In the genomic region with DNA sequence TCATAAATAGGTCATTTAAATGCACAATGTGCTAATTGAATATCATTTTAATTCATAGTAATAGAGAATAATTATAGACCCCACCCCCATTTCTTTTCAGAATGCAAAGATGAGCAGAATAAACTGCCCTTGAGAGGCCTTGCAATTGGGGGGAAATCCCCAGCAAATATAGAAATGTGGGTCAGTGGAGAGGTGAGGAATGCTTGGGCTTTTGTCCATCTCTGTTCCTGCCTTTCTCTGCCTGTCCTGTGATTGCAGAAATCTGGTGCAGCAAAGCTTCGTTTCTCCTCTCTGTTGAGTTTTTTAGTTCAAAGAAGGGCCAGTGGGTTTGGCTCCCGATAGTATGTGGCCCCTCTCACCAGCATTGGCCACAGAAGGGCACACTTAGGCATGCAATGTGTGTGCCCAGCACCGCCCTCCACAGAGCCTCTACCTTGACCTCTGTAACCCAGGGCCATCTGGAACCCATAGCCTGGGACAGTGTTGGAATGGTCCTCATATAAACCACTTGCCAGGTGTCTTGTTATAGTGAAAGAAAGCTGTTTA, we compare ENCODE assay signal across 24 cellular contexts.
"Had no signal": no experiment of that assay in that cellular context is flagged by ENCODE, and none has a peak within 500 bp of the region (broad histone marks: within the 10 kb centered on the region; RNA-seq: fewer than 3 reads in every experiment).

No MANE protein-coding gene starts in this region.

- H3K36me3 Mint-ChIP-seq: activated CD8-positive, alpha-beta memory T cell treated with anti-CD3 and anti-CD28 coated beads, Interleukin-2, amount 10 ng/mL, durations not matched to agents 7 days and 5 days; mesothelial cell of epicardium had no signal

- H3K9ac ChIP-seq: parathyroid adenoma had no signal

- H3K4me3 Mint-ChIP-seq: activated CD4-positive, alpha-beta T cell treated with anti-CD3 and anti-CD28 coated beads for 36 hours; activated CD8-positive, alpha-beta memory T cell treated with anti-CD3 and anti-CD28 coated beads, Interleukin-2, amount 10 ng/mL, durations not matched to agents 7 days and 5 days; activated CD8-positive, alpha-beta T cell treated with anti-CD3 and anti-CD28 coated beads, Interleukin-2, amount 10 ng/mL, durations not matched to agents 7 days and 5 days; activated naive CD4-positive, alpha-beta T cell treated with anti-CD3 and anti-CD28 coated beads, Interleukin-2, amount 50 U/mL, for 24 hours; activated naive CD8-positive, alpha-beta T cell treated with anti-CD3 and anti-CD28 coated beads, Interleukin-2, amount 50 U/mL, for 24 hours; mesothelial cell of epicardium; stimulated activated naive B cell treated with anti-CD40 and anti-IgM and Interleukin-4, amounts not matched to agents 10 μg/mL and 1 μg/mL and 100 μg/mL, for 72 hours; T-helper 2 cell treated with Interferon-gamma antibody and Interleukin-4, amounts not matched to agents 5 μg/mL and 100 μg/mL, for 36 hours had no signal

- H3K4me3 ChIP-seq: cardiac muscle cell, right atrium auricular region, stomach, thyroid gland, upper lobe of left lung, vagina had no signal

- H2AFZ ChIP-seq: parathyroid adenoma had no signal

- H3K36me3 ChIP-seq: cardiac muscle cell, right atrium auricular region, stomach, thyroid gland, upper lobe of left lung, vagina had no signal

- H3K27ac ChIP-seq: cardiac muscle cell, parathyroid adenoma, right atrium auricular region, stomach, thyroid gland, upper lobe of left lung, vagina had no signal

- DNase-seq: activated CD4-positive, alpha-beta T cell treated with anti-CD3 and anti-CD28 coated beads for 36 hours; activated CD4-positive, CD25-positive, alpha-beta regulatory T cell; activated CD8-positive, alpha-beta memory T cell treated with anti-CD3 and anti-CD28 coated beads, Interleukin-2, amount 10 ng/mL, durations not matched to agents 7 days and 5 days; activated CD8-positive, alpha-beta T cell treated with anti-CD3 and anti-CD28 coated beads, Interleukin-2, amount 10 ng/mL, durations not matched to agents 7 days and 5 days; activated naive CD8-positive, alpha-beta T cell treated with anti-CD3 and anti-CD28 coated beads, Interleukin-2, amount 50 U/mL, for 24 hours; activated T-cell treated with anti-CD3 and anti-CD28 coated beads, Interleukin-2, amount 50 U/mL, for 48 hours; foreskin melanocyte; left cardiac atrium; naive B cell; stimulated activated CD4-positive, alpha-beta T cell treated with anti-CD3 and anti-CD28 coated beads, Interleukin-15, amount 100 ng/mL, for 24 hours; stimulated activated CD4-positive, alpha-beta T cell treated with anti-CD3 and anti-CD28 coated beads, Interleukin-2, amount 100 ng/mL, for 24 hours; stimulated activated naive B cell treated with anti-CD40 and anti-IgM and Interleukin-4, amounts not matched to agents 10 μg/mL and 1 μg/mL and 100 μg/mL, for 72 hours; stomach; thyroid gland; upper lobe of left lung had no signal

- ATAC-seq: activated CD4-positive, alpha-beta T cell treated with anti-CD3 and anti-CD28 coated beads for 36 hours; activated CD8-positive, alpha-beta memory T cell treated with anti-CD3 and anti-CD28 coated beads, Interleukin-2, amount 10 ng/mL, durations not matched to agents 7 days and 5 days; activated CD8-positive, alpha-beta T cell treated with anti-CD3 and anti-CD28 coated beads, Interleukin-2, amount 10 ng/mL, durations not matched to agents 7 days and 5 days; activated naive CD8-positive, alpha-beta T cell treated with anti-CD3 and anti-CD28 coated beads, Interleukin-2, amount 50 U/mL, for 24 hours; esophagus mucosa; stimulated activated naive B cell treated with anti-CD40 and anti-IgM and Interleukin-4, amounts not matched to agents 10 μg/mL and 1 μg/mL and 100 μg/mL, for 72 hours had no signal

- H3K27me3 Mint-ChIP-seq: activated CD4-positive, alpha-beta T cell treated with anti-CD3 and anti-CD28 coated beads for 36 hours; activated CD8-positive, alpha-beta memory T cell treated with anti-CD3 and anti-CD28 coated beads, Interleukin-2, amount 10 ng/mL, durations not matched to agents 7 days and 5 days; activated naive CD4-positive, alpha-beta T cell treated with anti-CD3 and anti-CD28 coated beads, Interleukin-2, amount 50 U/mL, for 24 hours; activated naive CD8-positive, alpha-beta T cell treated with anti-CD3 and anti-CD28 coated beads, Interleukin-2, amount 50 U/mL, for 24 hours; naive B cell; stimulated activated naive B cell treated with anti-CD40 and anti-IgM and Interleukin-4, amounts not matched to agents 10 μg/mL and 1 μg/mL and 100 μg/mL, for 72 hours had no signal

- H3K9me3 ChIP-seq: right atrium auricular region, stomach, thyroid gland, upper lobe of left lung, vagina had no signal

- H3K27ac Mint-ChIP-seq: activated CD4-positive, alpha-beta T cell treated with anti-CD3 and anti-CD28 coated beads for 36 hours; activated CD8-positive, alpha-beta memory T cell treated with anti-CD3 and anti-CD28 coated beads, Interleukin-2, amount 10 ng/mL, durations not matched to agents 7 days and 5 days; activated CD8-positive, alpha-beta T cell treated with anti-CD3 and anti-CD28 coated beads, Interleukin-2, amount 10 ng/mL, durations not matched to agents 7 days and 5 days; activated naive CD4-positive, alpha-beta T cell treated with anti-CD3 and anti-CD28 coated beads, Interleukin-2, amount 50 U/mL, for 24 hours; activated naive CD8-positive, alpha-beta T cell treated with anti-CD3 and anti-CD28 coated beads, Interleukin-2, amount 50 U/mL, for 24 hours; activated T-helper 2 cell treated with anti-CD3 and anti-CD28 coated beads, Interferon-gamma antibody, Interleukin-2, Interleukin-4, amounts not matched to agents 10 μg/mL and 5 μg/mL and 100 μg/mL, durations not matched to agents 14 hours and 24 hours and 36 hours; mesothelial cell of epicardium; naive B cell; stimulated activated naive B cell treated with anti-CD40 and anti-IgM and Interleukin-4, amounts not matched to agents 10 μg/mL and 1 μg/mL and 100 μg/mL, for 72 hours; T-helper 2 cell treated with Interferon-gamma antibody and Interleukin-4, amounts not matched to agents 5 μg/mL and 100 μg/mL, for 36 hours had no signal

- H3K79me2 ChIP-seq: parathyroid adenoma had no signal

- H3K4me1 Mint-ChIP-seq: activated CD4-positive, alpha-beta T cell treated with anti-CD3 and anti-CD28 coated beads for 36 hours; activated CD8-positive, alpha-beta memory T cell treated with anti-CD3 and anti-CD28 coated beads, Interleukin-2, amount 10 ng/mL, durations not matched to agents 7 days and 5 days; activated naive CD4-positive, alpha-beta T cell treated with anti-CD3 and anti-CD28 coated beads, Interleukin-2, amount 50 U/mL, for 24 hours; activated naive CD8-positive, alpha-beta T cell treated with anti-CD3 and anti-CD28 coated beads, Interleukin-2, amount 50 U/mL, for 24 hours; naive B cell had no signal

- H3K9me3 Mint-ChIP-seq: activated naive CD4-positive, alpha-beta T cell treated with anti-CD3 and anti-CD28 coated beads, Interleukin-2, amount 50 U/mL, for 24 hours; activated naive CD8-positive, alpha-beta T cell treated with anti-CD3 and anti-CD28 coated beads, Interleukin-2, amount 50 U/mL, for 24 hours; activated T-helper 2 cell treated with anti-CD3 and anti-CD28 coated beads, Interferon-gamma antibody, Interleukin-2, Interleukin-4, amounts not matched to agents 10 μg/mL and 5 μg/mL and 100 μg/mL, durations not matched to agents 14 hours and 24 hours and 36 hours; mesothelial cell of epicardium; naive B cell; stimulated activated naive B cell treated with anti-CD40 and anti-IgM and Interleukin-4, amounts not matched to agents 10 μg/mL and 1 μg/mL and 100 μg/mL, for 72 hours; T-helper 2 cell treated with Interferon-gamma antibody and Interleukin-4, amounts not matched to agents 5 μg/mL and 100 μg/mL, for 36 hours had no signal

- H3K4me1 ChIP-seq: parathyroid adenoma, thyroid gland had no signal

- H3K27me3 ChIP-seq: cardiac muscle cell, right atrium auricular region, stomach, thyroid gland, upper lobe of left lung, vagina had no signal
